In the genomic region with DNA sequence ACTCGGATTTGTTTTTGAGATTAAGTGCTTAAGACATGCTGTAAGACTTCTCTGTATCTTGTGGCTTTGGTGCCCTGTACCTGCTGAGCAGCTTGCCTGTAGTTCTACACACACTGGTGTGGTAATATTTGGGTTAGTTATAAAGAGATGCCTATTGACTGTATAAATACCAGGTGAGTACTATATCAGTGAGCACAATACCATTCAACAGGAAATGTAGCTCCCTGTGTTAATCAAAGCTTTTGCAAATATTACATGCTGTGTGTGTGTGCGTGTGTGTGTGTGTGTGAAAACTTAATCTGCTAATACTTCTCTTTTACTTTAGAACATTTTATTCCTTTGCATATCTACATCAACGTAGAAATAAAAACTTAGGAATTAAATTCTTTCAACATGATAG, we compare ENCODE assay signal across 15 cellular contexts.
DNase-seq lines count a peak whose midpoint lies in the region; ATAC-seq lines count a peak whose summit lies in the region.
"Had no signal": no experiment of that assay in that cellular context is flagged by ENCODE, and none has a peak within 500 bp of the region (broad histone marks: within the 10 kb centered on the region; RNA-seq: fewer than 3 reads in every experiment).

No MANE protein-coding gene starts in this region.

- no peak for ATAC-seq in GM18517 (IDR thresholded peaks at IDR 0.05; ENCODE audit: unreplicated experiment)
- ATAC-seq: A549; CD8-positive, alpha-beta T cell had no signal

- DNase-seq in DMS153 (lab: John Stamatoyannopoulos, UW) (peak; percentile 43), DMS153 treated with DMSO at 0.1 percent for 48 hours (lab: John Stamatoyannopoulos, UW; ENCODE audit: unreplicated experiment) (no peak), NCI-H1417 (lab: John Stamatoyannopoulos, UW) (peak in 2 of 3 experiments; percentile 13 to 52), NCI-H1417 treated with DMSO at 0.1 percent for 48 hours (lab: John Stamatoyannopoulos, UW) (no peak), NCI-H748 (lab: John Stamatoyannopoulos, UW; ENCODE audit: unreplicated experiment) (peak; percentile 0), NCI-H748 treated with DMSO at 0.1 percent for 48 hours (lab: John Stamatoyannopoulos, UW) (no peak)
- DNase-seq: AML-193; Caco-2; Calu3; CD4-positive, alpha-beta T cell; CD8-positive, alpha-beta T cell; DMS79 treated with DMSO at 0.1 percent for 48 hours; GF-D8 had no signal

Comparison
In these comparisons a context has a peak if more than half of its experiments do, and no peak if none do; other contexts are left out.
1. DNase-seq: peak in DMS153 (single experiment), NCI-H1417 (2 of 3) and NCI-H748 (single experiment); none in DMS153 treated with DMSO at 0.1 percent for 48 hours (single experiment), NCI-H1417 treated with DMSO at 0.1 percent for 48 hours (single experiment) and NCI-H748 treated with DMSO at 0.1 percent for 48 hours (single experiment).